Comparison of ENCODE assay signal across 14 cellular contexts in genomic region chrX:2484232-2484631, GRCh38. TPM values are rescaled to one million over a fixed set of nuclear protein-coding genes. Genes with fewer than 3 reads are reported as not detected.
DNase-seq lines count a peak whose midpoint lies in the region; ATAC-seq, FAIRE-seq and TF ChIP-seq lines count a peak whose summit lies in the region.
"Had no signal": no experiment of that assay in that cellular context is flagged by ENCODE, and none has a peak within 500 bp of the region (broad histone marks: within the 10 kb centered on the region; RNA-seq: fewer than 3 reads in every experiment).

No MANE protein-coding gene starts in this region.

- no peak for FAIRE-seq in astrocyte (lab: Jason Lieb, UNC)

- no peak for ATAC-seq in foreskin keratinocyte
- no peak for ATAC-seq in HG03139 (IDR thresholded peaks at IDR 0.05; ENCODE audit: unreplicated experiment)
- ATAC-seq: activated T-cell treated with anti-CD3 and anti-CD28 coated beads, Interleukin-2, amount 50 U/mL, for 4 hours; upper lobe of right lung had no signal

- peaks cover 56% of the 10 kb centered on the region for H3K79me2 ChIP-seq in astrocyte (ENCODE audit: insufficient read depth, low read length)

- H3K27me3 ChIP-seq in astrocyte (ENCODE audit: insufficient read depth, low read length) (no peaks in the 10 kb centered on the region), foreskin keratinocyte (no peaks in the 10 kb centered on the region), thymus (ENCODE audit: control insufficient read depth, insufficient read depth) (no peaks in the 10 kb centered on the region)
- H3K27me3 ChIP-seq: upper lobe of right lung had no signal

- H3K36me3 ChIP-seq in astrocyte (ENCODE audit: insufficient read depth, low read length) (peaks cover 12% of the 10 kb centered on the region), thymus (ENCODE audit: control insufficient read depth, insufficient read depth) (peaks cover 43% of the 10 kb centered on the region)

- no peak for TF ChIP-seq CTCF in astrocyte (IDR thresholded peaks at IDR 0.05; ENCODE audit: insufficient read depth, low read depth, low read length)
- no peak for TF ChIP-seq CTCF in foreskin keratinocyte (conservative IDR thresholded peaks at IDR 0.05)
- no peak for TF ChIP-seq CTCF in nephron (IDR thresholded peaks at IDR 0.05; ENCODE audit: unreplicated experiment in 3 of 3)

- no peaks in the 10 kb centered on the region for H3K9me3 ChIP-seq in astrocyte (ENCODE audit: insufficient read depth, low read depth, low read length)
- H3K9me3 ChIP-seq in thymus (ENCODE audit: control insufficient read depth): no peaks in the 10 kb centered on the region
- H3K9me3 ChIP-seq: upper lobe of right lung had no signal

- 94% methylated on average over 11 of the region's 11 CpGs for WGBS in thymus

- H3K36me3 Mint-ChIP-seq in astrocyte (ENCODE audit: low read depth, unreplicated experiment): peaks cover 26% of the 10 kb centered on the region
- peaks cover 56% of the 10 kb centered on the region for H3K36me3 Mint-ChIP-seq in nephron (ENCODE audit: low read depth)

- H3K27ac ChIP-seq in astrocyte (ENCODE audit: low read depth, low read length) (peak overlapping the region; percentile 46), foreskin keratinocyte (peak overlapping the region; percentile 31), thymus (ENCODE audit: low read depth) (peak overlapping the region; percentile 31)
- H3K27ac ChIP-seq: upper lobe of right lung had no signal

- H2AFZ ChIP-seq in astrocyte (ENCODE audit: low read depth, low read length): peak overlapping the region; percentile 61

- no peak overlapping the region for H3K4me3 ChIP-seq in astrocyte (ENCODE audit: insufficient read depth, low read depth, low read length)
- no peak overlapping the region for H3K4me3 ChIP-seq in thymus (ENCODE audit: low read length)
- H3K4me3 ChIP-seq: upper lobe of right lung had no signal

- H3K4me1 ChIP-seq in astrocyte (ENCODE audit: insufficient read depth, low read length) (peaks cover 16% of the 10 kb centered on the region), foreskin keratinocyte (no peaks in the 10 kb centered on the region), thymus (ENCODE audit: control insufficient read depth, insufficient read depth, low read length) (no peaks in the 10 kb centered on the region)
- H3K4me1 ChIP-seq: upper lobe of right lung had no signal

- H3K27me3 Mint-ChIP-seq in astrocyte (ENCODE audit: low read depth, unreplicated experiment): no peaks in the 10 kb centered on the region
- H3K27me3 Mint-ChIP-seq in nephron (ENCODE audit: low read depth): no peaks in the 10 kb centered on the region
- H3K27me3 Mint-ChIP-seq: naive B cell had no signal

- DNase-seq in astrocyte (ENCODE audit: low read depth): peak; percentile 12
- DNase-seq in foreskin keratinocyte: no peak
- no peak for DNase-seq in NCI-H524 (lab: John Stamatoyannopoulos, UW)
- no peak for DNase-seq in mesenteric fat pad (ENCODE audit: low spot score)
- DNase-seq in RKO (ENCODE audit: low spot score): no peak
- DNase-seq: activated T-cell treated with anti-CD3 and anti-CD28 coated beads, Interleukin-2, amount 50 U/mL, for 4 hours; naive B cell; NCI-H446 treated with DMSO at 0.1 percent for 48 hours; SHP77; stimulated activated CD4-positive, alpha-beta T cell treated with anti-CD3 and anti-CD28 coated beads, Interleukin-4, amount 100 ng/mL, for 24 hours had no signal

- H3K4me2 ChIP-seq in astrocyte (ENCODE audit: low read length): peak overlapping the region; percentile 87

- no peak overlapping the region for H3K27ac Mint-ChIP-seq in astrocyte (ENCODE audit: unreplicated experiment)
- H3K27ac Mint-ChIP-seq in nephron: peak overlapping the region; percentile 46 to 98 (median 94)

- peaks cover 2% of the 10 kb centered on the region for H3K9me3 Mint-ChIP-seq in astrocyte (ENCODE audit: unreplicated experiment)
- H3K9me3 Mint-ChIP-seq in nephron: peaks cover 2% of the 10 kb centered on the region

- peaks cover 17% of the 10 kb centered on the region for H4K20me1 ChIP-seq in astrocyte (ENCODE audit: insufficient read depth, low read length)

- no peak overlapping the region for H3K4me3 Mint-ChIP-seq in astrocyte (ENCODE audit: unreplicated experiment)
- H3K4me3 Mint-ChIP-seq in nephron: peak overlapping the region in 1 of 3 experiments; percentile 57
- H3K4me3 Mint-ChIP-seq: activated T-cell treated with anti-CD3 and anti-CD28 coated beads, Interleukin-2, amount 50 U/mL, for 4 hours; naive B cell had no signal

- H3K4me1 Mint-ChIP-seq in astrocyte (ENCODE audit: low read depth, unreplicated experiment): peaks cover 4% of the 10 kb centered on the region
- peaks cover 29% of the 10 kb centered on the region for H3K4me1 Mint-ChIP-seq in nephron

- H3K9ac ChIP-seq in astrocyte (ENCODE audit: low read length): peak overlapping the region; percentile 74

RNA-seq across cellular contexts. Expression of gene DHRSX, which starts 16.5 kb away (rescaled TPM):
- total RNA-seq in astrocyte (28.4 and 30.4 TPM in 2 replicates), foreskin keratinocyte (18.8 and 22.2 TPM in 2 replicates), mesenteric fat pad (27.0 TPM)
- polyA plus RNA-seq in foreskin keratinocyte (26.5 and 29.4 TPM in 2 replicates), thymus (11.2 TPM)

RNA-seq across cellular contexts. Expression of gene ZBED1, which starts 16.5 kb away (rescaled TPM):
- total RNA-seq in astrocyte (19.9 and 21.3 TPM in 2 replicates), foreskin keratinocyte (23.1 and 25.3 TPM in 2 replicates), mesenteric fat pad (37.2 TPM)
- polyA plus RNA-seq in foreskin keratinocyte (11.5 and 14.3 TPM in 2 replicates), thymus (23.7 TPM)
